ENCODE assay signal across 19 cellular contexts in the genomic region with DNA sequence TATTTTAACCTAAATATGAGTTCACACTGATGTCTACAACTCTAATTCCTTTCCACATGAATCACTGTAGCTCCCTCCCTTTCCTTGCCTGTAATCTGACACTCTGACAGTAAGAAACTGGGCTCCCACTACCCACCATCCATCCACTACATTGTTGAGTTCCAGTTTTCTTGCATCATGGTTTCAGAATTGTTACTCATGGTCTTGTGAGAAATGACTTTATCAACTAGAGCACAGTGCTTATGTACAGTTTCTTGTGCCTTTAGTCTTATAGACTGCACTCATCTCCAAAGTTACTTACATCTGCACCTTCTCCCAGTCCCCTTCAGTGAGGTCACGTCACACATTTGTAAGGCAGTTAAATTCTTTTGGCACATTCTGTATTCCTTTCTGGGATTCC.
A peak's percentile ranks its signal among the peaks of the same experiment; 100 is the strongest.
DNase-seq lines count a peak whose midpoint lies in the region; ATAC-seq, FAIRE-seq and TF ChIP-seq lines count a peak whose summit lies in the region.
"Had no signal": no experiment of that assay in that cellular context is flagged by ENCODE, and none has a peak within 500 bp of the region (broad histone marks: within the 10 kb centered on the region; RNA-seq: fewer than 3 reads in every experiment).

No MANE protein-coding gene starts in this region.

- TF ChIP-seq CTCF in mammary epithelial cell (conservative IDR thresholded peaks at IDR 0.05 in 1 of 2, IDR thresholded peaks at IDR 0.05 in 1 of 2; ENCODE audit: extremely low read depth in 1 of 2, insufficient read depth in 1 of 2, low read depth in 1 of 2, low read length in 2 of 2), result no peak
- TF ChIP-seq CTCF in MCF 10A (IDR thresholded peaks at IDR 0.05; ENCODE audit: unreplicated experiment), result no peak
- TF ChIP-seq CTCF in H1 (IDR thresholded peaks at IDR 0.05; ENCODE audit: control extremely low read depth in 1 of 3, insufficient read depth in 1 of 3, low read depth in 1 of 3, low read length in 3 of 3), result no peak
- no peak for TF ChIP-seq CTCF in GM10266 (IDR thresholded peaks at IDR 0.05; ENCODE audit: control insufficient read depth, insufficient read depth, low read depth, missing control alignments)

- peaks cover 29% of the 10 kb centered on the region for H3K9me3 Mint-ChIP-seq in MCF 10A (ENCODE audit: unreplicated experiment)

- intact Hi-C loops in mammary epithelial cell (cut with micrococcal nuclease), result no loop called here
- intact Hi-C loops in MCF 10A (cut with micrococcal nuclease), result no loop called here

- H2BK15ac ChIP-seq in H1 (ENCODE audit: low read length), result no peak overlapping the region

- no peaks in the 10 kb centered on the region for H3K79me2 ChIP-seq in mammary epithelial cell (ENCODE audit: insufficient read depth, low read length)
- H3K79me2 ChIP-seq in H1 (ENCODE audit: control insufficient read depth in 1 of 2, insufficient read depth in 2 of 2, low read length in 2 of 2), result no peaks in the 10 kb centered on the region

- no peak overlapping the region for H2BK120ac ChIP-seq in H1 (replicated peaks; ENCODE audit: low read depth, low read length)

- H3K4me1 Mint-ChIP-seq in MCF 10A (ENCODE audit: insufficient read depth, unreplicated experiment), result no peaks in the 10 kb centered on the region
- H3K4me1 Mint-ChIP-seq: CD8-positive, alpha-beta memory T cell had no signal

- no peak overlapping the region for H3K27ac Mint-ChIP-seq in MCF 10A (ENCODE audit: low read depth, unreplicated experiment)
- H3K27ac Mint-ChIP-seq: CD8-positive, alpha-beta memory T cell had no signal

- 0% methylated on average over 1 of the region's 1 CpG for WGBS in mammary epithelial cell (ENCODE audit: low coverage, missing lambda C conversion rate)
- 89% methylated on average over 1 of the region's 1 CpG; no CpG with 5 or more reads in 1 of the 2 experiments for WGBS in H1 (ENCODE audit: extremely low coverage in 1 of 2, insufficient coverage in 1 of 2, insufficient read length in 1 of 2, insufficient replicate concordance in 2 of 2, low coverage in 1 of 2, low lambda C conversion rate in 2 of 2, missing lambda C conversion rate in 1 of 2), 2 experiments

- no peaks in the 10 kb centered on the region for H3K23me2 ChIP-seq in H1 (ENCODE audit: low read depth, low read length)

- no peak for TF ChIP-seq RAD21 in H1 (IDR thresholded peaks at IDR 0.05 in 1 of 2, conservative IDR thresholded peaks at IDR 0.05 in 1 of 2; ENCODE audit: low read depth in 2 of 2, low read length in 2 of 2)

- no peak overlapping the region for H3K23ac ChIP-seq in H1 (ENCODE audit: insufficient read length)

- DNase-seq in mammary epithelial cell (peak; percentile 27), MCF 10A (ENCODE audit: unreplicated experiment) (no peak), RKO (ENCODE audit: low spot score) (peak; percentile 19), H1 (ENCODE audit: low read depth in 1 of 2, low spot score in 2 of 2) (no peak), kidney tubule cell (ENCODE audit: low spot score) (peak; percentile 10), GM10266 (ENCODE audit: extremely low spot score) (no peak)
- DNase-seq in stimulated activated CD4-positive, alpha-beta T cell treated with anti-CD3 and anti-CD28 coated beads, Interleukin-4, amount 100 ng/mL, for 4 hours, result no peak
- DNase-seq: DMS79 treated with DMSO at 0.1 percent for 48 hours, GF-D8, GOT3, MV-4-11, NCI-H146, NCI-H345, SIG-M5 had no signal

- H3K4me2 ChIP-seq in mammary epithelial cell (ENCODE audit: insufficient read depth, low read depth, low read length) (no peak overlapping the region), H1 (ENCODE audit: insufficient read depth in 1 of 2, low read depth in 2 of 2, low read length in 2 of 2) (no peak overlapping the region)
- H3K4me2 ChIP-seq: BLaER1 had no signal

- peak; percentile 39 for FAIRE-seq in H1 (lab: Jason Lieb, UNC)
- FAIRE-seq: A204.1, GM12892 had no signal

- no peak for ATAC-seq in GM21381 (IDR thresholded peaks at IDR 0.05; ENCODE audit: unreplicated experiment)

- H3K56ac ChIP-seq in H1 (replicated peaks; ENCODE audit: insufficient read length, low read depth, low read length), result no peak overlapping the region

- H3K18ac ChIP-seq in H1 (ENCODE audit: extremely low read depth, low read length), result no peak overlapping the region

- dilution Hi-C loops in mammary epithelial cell (cut with HindIII; ENCODE audit: low sequenced_read_pairs), result loop anchor here (5.0 kb wide), 1 partner anchor 58 kb away; no protein-coding TSS in a partner anchor

- no peak overlapping the region for H4K8ac ChIP-seq in H1 (ENCODE audit: extremely low read depth, insufficient read depth, low read length)

- H3K27me3 Mint-ChIP-seq in MCF 10A (ENCODE audit: insufficient read depth, unreplicated experiment), result peaks cover 45% of the 10 kb centered on the region

- POLR2A ChIA-PET in MCF 10A (lab: Yijun Ruan, JAX) (interaction anchor here (0.6 kb wide), 1 partner anchor 96 kb away, joined by 3 read pairs; no protein-coding TSS in a partner anchor), H1 (lab: Charles Lee; ENCODE audit: partially characterized antibody) (no interaction called here)

- no peak overlapping the region for H3K14ac ChIP-seq in H1 (ENCODE audit: insufficient read length)

- no peak for TF ChIP-seq EP300 in H1 (IDR thresholded peaks at IDR 0.05; ENCODE audit: borderline replicate concordance in 1 of 2, low read depth in 2 of 2, low read length in 2 of 2)

- no peak overlapping the region for H2BK5ac ChIP-seq in H1 (ENCODE audit: low read depth, low read length)

- H3K4ac ChIP-seq in H1 (replicated peaks; ENCODE audit: insufficient read length, low read depth, low read length), result no peak overlapping the region

- H3K27ac ChIP-seq in mammary epithelial cell (ENCODE audit: insufficient read depth, low read depth, low read length), result no peak overlapping the region
- H3K27ac ChIP-seq in H1 (ENCODE audit: low read depth, low read length), result no peak overlapping the region
- H3K27ac ChIP-seq: BLaER1 had no signal

- H3K36me3 ChIP-seq in mammary epithelial cell (ENCODE audit: insufficient read depth, low read length) (no peaks in the 10 kb centered on the region), H1 (ENCODE audit: control insufficient read depth in 2 of 4, insufficient read depth in 4 of 4, low read length in 3 of 4) (no peaks in the 10 kb centered on the region)
- H3K36me3 ChIP-seq: BLaER1 had no signal

- no peak overlapping the region for H2AK5ac ChIP-seq in H1 (ENCODE audit: low read depth, low read length)

- H4K5ac ChIP-seq in H1 (ENCODE audit: insufficient read length, low read depth, low read length), result no peak overlapping the region

- no peak overlapping the region for H2AFZ ChIP-seq in mammary epithelial cell (ENCODE audit: low read depth, low read length)
- no peak overlapping the region for H2AFZ ChIP-seq in H1 (ENCODE audit: low read length)

- no peak overlapping the region for H4K91ac ChIP-seq in H1 (replicated peaks; ENCODE audit: insufficient read length, low read length)

- H3K27me3 ChIP-seq in mammary epithelial cell (ENCODE audit: insufficient read depth, low read length) (no peaks in the 10 kb centered on the region), H1 (replicated peaks in 1 of 4; ENCODE audit: control insufficient read depth in 3 of 4, extremely low read depth in 1 of 4, insufficient read depth in 3 of 4, low read length in 3 of 4) (no peaks in the 10 kb centered on the region)
- H3K27me3 ChIP-seq: BLaER1 had no signal

- TF ChIP-seq POLR2A in H1 (IDR thresholded peaks at IDR 0.05; ENCODE audit: control extremely low read depth in 1 of 2, low read depth in 2 of 2, low read length in 2 of 2), result no peak

- CTCF ChIA-PET in mammary epithelial cell (lab: Charles Lee; ENCODE audit: low non-redundant PET), result no interaction called here
- CTCF ChIA-PET in MCF 10A (lab: Yijun Ruan, JAX), result no interaction called here
- CTCF ChIA-PET in H1 (lab: Charles Lee; ENCODE audit: partially characterized antibody), result interaction anchor here (1.3 kb wide), 1 partner anchor 255 kb away, joined by 3 read pairs; no protein-coding TSS in a partner anchor

- H3K9me3 ChIP-seq in mammary epithelial cell (replicated peaks; ENCODE audit: insufficient read depth, low read length) (no peaks in the 10 kb centered on the region), H1 (ENCODE audit: insufficient read depth in 2 of 2, low read depth in 1 of 2, low read length in 1 of 2) (0 out of 4 replicates have a peak, but pooled peaks cover 0 to 4% of the 10 kb centered on the region in 2 experiments)

- H4K20me1 ChIP-seq in mammary epithelial cell (ENCODE audit: insufficient read depth, low read length) (no peaks in the 10 kb centered on the region), H1 (replicated peaks in 1 of 2; ENCODE audit: control insufficient read depth in 1 of 2, insufficient read depth in 2 of 2, low read length in 2 of 2) (no peaks in the 10 kb centered on the region)
- H4K20me1 ChIP-seq: BLaER1 had no signal

- H3K4me3 Mint-ChIP-seq in MCF 10A (ENCODE audit: unreplicated experiment), result no peak overlapping the region
- H3K4me3 Mint-ChIP-seq: CD8-positive, alpha-beta memory T cell had no signal

- BruUV-seq in mammary epithelial cell (replicated peaks; lab: Mats Ljungman, UMichigan) (no TSS peak), MCF 10A (replicated peaks; lab: Mats Ljungman, UMichigan) (no TSS peak)

- H3K9ac ChIP-seq in mammary epithelial cell (ENCODE audit: insufficient read depth, low read length) (no peak overlapping the region), H1 (replicated peaks in 1 of 4; ENCODE audit: extremely low read depth in 1 of 4, low read depth in 3 of 4, low read length in 3 of 4) (no peak overlapping the region)
- H3K9ac ChIP-seq: BLaER1 had no signal

- no peak overlapping the region for H3K4me3 ChIP-seq in mammary epithelial cell (replicated peaks in 1 of 3; ENCODE audit: insufficient read depth in 1 of 3, low read depth in 2 of 3, low read length in 3 of 3)
- H3K4me3 ChIP-seq in H1 (ENCODE audit: extremely low read depth in 1 of 4, insufficient read depth in 2 of 4, low read depth in 3 of 4, low read length in 4 of 4), result no peak overlapping the region
- H3K4me3 ChIP-seq: BLaER1 had no signal

- no peaks in the 10 kb centered on the region for H3K36me3 Mint-ChIP-seq in MCF 10A (ENCODE audit: insufficient read depth, unreplicated experiment)

- no peaks in the 10 kb centered on the region for H3K79me1 ChIP-seq in H1 (ENCODE audit: low read depth, low read length)

- no peak overlapping the region for H2BK12ac ChIP-seq in H1 (ENCODE audit: low read depth, low read length)

- H2BK20ac ChIP-seq in H1 (ENCODE audit: low read length), result no peak overlapping the region

- H3K4me1 ChIP-seq in mammary epithelial cell (ENCODE audit: insufficient read depth, low read length), result no peaks in the 10 kb centered on the region
- H3K4me1 ChIP-seq in H1 (replicated peaks in 1 of 4; ENCODE audit: control insufficient read depth in 3 of 4, insufficient read depth in 4 of 4, low read length in 3 of 4), result peaks cover 0 to 3% (median 0%) of the 10 kb centered on the region in 4 experiments; a peak in 2 of 7 replicates
- H3K4me1 ChIP-seq: BLaER1 had no signal

- in situ Hi-C loops in mammary epithelial cell (cut with MboI; ENCODE audit: low sequenced_read_pairs in 2 of 2), result no loop called here

TF ChIP-seq in H1, 55 proteins besides CTCF, POLR2A, EP300 and RAD21:
- TF ChIP-seq HDAC6 (IDR thresholded peaks at IDR 0.05; ENCODE audit: low read depth, low read length) (no peak), EGR1 (IDR thresholded peaks at IDR 0.05; ENCODE audit: borderline replicate concordance, low read depth, low read length) (no peak), TBP (IDR thresholded peaks at IDR 0.05; ENCODE audit: low read depth, low read length) (no peak)

Comparison
In these comparisons a context has a peak if more than half of its experiments do, and no peak if none do; other contexts are left out.
1. DNase-seq: peak in mammary epithelial cell (single experiment), RKO (single experiment) and kidney tubule cell (single experiment); none in MCF 10A (single experiment), H1 (0 of 2), stimulated activated CD4-positive, alpha-beta T cell treated with anti-CD3 and anti-CD28 coated beads, Interleukin-4, amount 100 ng/mL, for 4 hours (0 of 2) and GM10266 (single experiment).